In genomic region chr13:79895416-79895815, GRCh38 we compare ENCODE assay signal across 3 cellular contexts.
"Had no signal": no experiment of that assay in that cellular context is flagged by ENCODE, and none has a peak within 500 bp of the region (broad histone marks: within the 10 kb centered on the region; RNA-seq: fewer than 3 reads in every experiment).

No MANE protein-coding gene starts in this region.

- H3K4me3 ChIP-seq: GM12878 had no signal

- DNase-seq: GDM1, GF-D8 had no signal
